8 cellular contexts compared by ENCODE assay signal in genomic region chr3:122497425-122497824, GRCh38. TPM values are rescaled to one million over a fixed set of nuclear protein-coding genes. Genes with fewer than 3 reads are reported as not detected.
DNase-seq lines count a peak whose midpoint lies in the region; ATAC-seq, FAIRE-seq and TF ChIP-seq lines count a peak whose summit lies in the region.
"Had no signal": no experiment of that assay in that cellular context is flagged by ENCODE, and none has a peak within 500 bp of the region (broad histone marks: within the 10 kb centered on the region; RNA-seq: fewer than 3 reads in every experiment).

No MANE protein-coding gene starts in this region.

- H3K27ac ChIP-seq in HEK293 (ENCODE audit: extremely low read depth, low read depth, low read length), result no peak overlapping the region
- H3K27ac ChIP-seq in coronary artery, result no peak overlapping the region
- H3K27ac ChIP-seq: VCaP had no signal

- H3K36me3 Mint-ChIP-seq in stimulated activated memory B cell treated with anti-CD40 and anti-IgM and Interleukin-4, amounts not matched to agents 10 μg/mL and 1 μg/mL and 100 μg/mL, for 72 hours, result peaks cover 40% of the 10 kb centered on the region

- H3K36me3 ChIP-seq in HEK293 (ENCODE audit: control insufficient read depth in 2 of 2, insufficient read depth in 1 of 2, low read length in 2 of 2) (peaks cover 14 to 32% of the 10 kb centered on the region in 2 experiments), bronchial epithelial cell (ENCODE audit: control insufficient read depth, insufficient read depth, low read length) (peaks cover 2% of the 10 kb centered on the region)

- CTCF ChIA-PET in HEK293 (lab: Yijun Ruan, JAX), result no interaction called here

- H3K4me3 ChIP-seq in HEK293 (ENCODE audit: low read depth, low read length), result no peak overlapping the region
- H3K4me3 ChIP-seq in NB4 (ENCODE audit: low read depth, low read length), result no peak overlapping the region
- H3K4me3 ChIP-seq in bronchial epithelial cell (ENCODE audit: low read depth, low read length), result no peak overlapping the region
- no peak overlapping the region for H3K4me3 ChIP-seq in coronary artery

- H3K4me3 Mint-ChIP-seq in stimulated activated memory B cell treated with anti-CD40 and anti-IgM and Interleukin-4, amounts not matched to agents 10 μg/mL and 1 μg/mL and 100 μg/mL, for 72 hours, result no peak overlapping the region

- FAIRE-seq in bronchial epithelial cell (lab: Jason Lieb, UNC), result peak; percentile 43

- POLR2A ChIA-PET in HEK293 (lab: Yijun Ruan, JAX), result no interaction called here

- peak overlapping the region; percentile 46 for H3K27ac Mint-ChIP-seq in stimulated activated memory B cell treated with anti-CD40 and anti-IgM and Interleukin-4, amounts not matched to agents 10 μg/mL and 1 μg/mL and 100 μg/mL, for 72 hours

- TF ChIP-seq CTCF in HEK293 (tag by site-specific recombination; IDR thresholded peaks at IDR 0.05) (no peak), NB4 (IDR thresholded peaks at IDR 0.05; ENCODE audit: low read depth, low read length) (no peak), bronchial epithelial cell (IDR thresholded peaks at IDR 0.05; ENCODE audit: insufficient read depth, low read length, severe bottlenecking) (no peak), coronary artery (IDR thresholded peaks at IDR 0.05) (no peak)

- H3K4me1 ChIP-seq in HEK293 (ENCODE audit: control insufficient read depth, insufficient read depth, low read length), result no peaks in the 10 kb centered on the region; the same call in 1 of the 2 replicates

- no peak for TF ChIP-seq POLR2A in NB4 (IDR thresholded peaks at IDR 0.05; ENCODE audit: extremely low read depth, insufficient read length)

- ATAC-seq in GM18502 (IDR thresholded peaks at IDR 0.05; ENCODE audit: poor library complexity, unreplicated experiment), result peak; percentile 94
- ATAC-seq in stimulated activated memory B cell treated with anti-CD40 and anti-IgM and Interleukin-4, amounts not matched to agents 10 μg/mL and 1 μg/mL and 100 μg/mL, for 72 hours, result peak; percentile 85

- H3K27me3 Mint-ChIP-seq in stimulated activated memory B cell treated with anti-CD40 and anti-IgM and Interleukin-4, amounts not matched to agents 10 μg/mL and 1 μg/mL and 100 μg/mL, for 72 hours, result no peaks in the 10 kb centered on the region

- H3K4me1 Mint-ChIP-seq in stimulated activated memory B cell treated with anti-CD40 and anti-IgM and Interleukin-4, amounts not matched to agents 10 μg/mL and 1 μg/mL and 100 μg/mL, for 72 hours, result peaks cover 56% of the 10 kb centered on the region

- H3K9me3 Mint-ChIP-seq in stimulated activated memory B cell treated with anti-CD40 and anti-IgM and Interleukin-4, amounts not matched to agents 10 μg/mL and 1 μg/mL and 100 μg/mL, for 72 hours, result no peaks in the 10 kb centered on the region

- DNase-seq in NB4 (ENCODE audit: low read depth), result peak; percentile 92
- DNase-seq in bronchial epithelial cell (ENCODE audit: low read depth), result peak; percentile 97
- no peak for DNase-seq in coronary artery (ENCODE audit: low spot score)
- DNase-seq in NCI-H1417 treated with DMSO at 0.1 percent for 48 hours (lab: John Stamatoyannopoulos, UW), result no peak

- no peaks in the 10 kb centered on the region for H3K9me3 ChIP-seq in HEK293 (ENCODE audit: control insufficient read depth, insufficient read depth, low read depth, low read length)

- no peaks in the 10 kb centered on the region for H3K27me3 ChIP-seq in bronchial epithelial cell (ENCODE audit: control insufficient read depth, insufficient read depth, low read length)

TF ChIP-seq in HEK293, 187 proteins besides CTCF, POLR2A, EP300 and RAD21:
- TF ChIP-seq ZNF645 (tag by site-specific recombination; IDR thresholded peaks at IDR 0.05), result no peak
- no peak for TF ChIP-seq ZNF76 (tag by site-specific recombination; IDR thresholded peaks at IDR 0.05; ENCODE audit: borderline replicate concordance, low read depth)
- TF ChIP-seq FEZF1 (tag by site-specific recombination; IDR thresholded peaks at IDR 0.05), result peak; percentile 33
- TF ChIP-seq ZBTB11 (tag by site-specific recombination; conservative IDR thresholded peaks at IDR 0.05; ENCODE audit: low read depth), result no peak
- TF ChIP-seq ZNF184 (tag by site-specific recombination; IDR thresholded peaks at IDR 0.05), result 0 out of 2 replicates have a peak, but pooled peaks have one; percentile 36
- no peak for TF ChIP-seq ZNF398 (tag by site-specific recombination; IDR thresholded peaks at IDR 0.05)
- TF ChIP-seq ZBTB44 (tag by site-specific recombination; IDR thresholded peaks at IDR 0.05), result 0 out of 2 replicates have a peak, but pooled peaks have one; percentile 28
- TF ChIP-seq ZNF473 (tag by site-specific recombination; IDR thresholded peaks at IDR 0.05), result no peak
- no peak for TF ChIP-seq ZSCAN16 (tag by site-specific recombination; IDR thresholded peaks at IDR 0.05)
- TF ChIP-seq ZNF629 (tag by site-specific recombination; IDR thresholded peaks at IDR 0.05), result no peak
- no peak for TF ChIP-seq ZNF133 (tag by site-specific recombination; IDR thresholded peaks at IDR 0.05)
- TF ChIP-seq MZF1 (tag by site-specific recombination; IDR thresholded peaks at IDR 0.05; ENCODE audit: borderline replicate concordance), result peak; percentile 66; the same call in 1 of the 2 replicates
- 0 out of 2 replicates have a peak, but pooled peaks have one; percentile 11 for TF ChIP-seq ZFHX2 (tag by site-specific recombination; conservative IDR thresholded peaks at IDR 0.05)

RNA-seq across cellular contexts. Expression of gene KPNA1, which starts 17.3 kb away (rescaled TPM):
- 28.4 and 36.4 TPM in 2 replicates for total RNA-seq in bronchial epithelial cell

Comparison
In these comparisons a context has a peak if more than half of its experiments do, and no peak if none do; other contexts are left out.
1. DNase-seq: peak in NB4 (single experiment) and bronchial epithelial cell (single experiment); none in coronary artery (single experiment) and NCI-H1417 treated with DMSO at 0.1 percent for 48 hours (single experiment).